In genomic region chr3:107729686-107730085, GRCh38 we compare ENCODE assay signal across 27 cellular contexts.
"Had no signal": no experiment of that assay in that cellular context is flagged by ENCODE, and none has a peak within 500 bp of the region (broad histone marks: within the 10 kb centered on the region; RNA-seq: fewer than 3 reads in every experiment).

No MANE protein-coding gene starts in this region.

- H3K27me3 Mint-ChIP-seq: activated B cell treated with CpG ODN at 0.5 μM for 24 hours; activated CD4-positive, alpha-beta memory T cell treated with anti-CD3 and anti-CD28 coated beads, Interleukin-2, amount 10 ng/mL, durations not matched to agents 7 days and 5 days; activated CD4-positive, alpha-beta T cell treated with anti-CD3 and anti-CD28 coated beads, Interleukin-2, amount 10 ng/mL, durations not matched to agents 7 days and 5 days; activated naive CD4-positive, alpha-beta T cell treated with anti-CD3 and anti-CD28 coated beads, Interleukin-2, amount 50 U/mL, for 24 hours; brain; T-helper 17 cell had no signal

- H3K4me1 Mint-ChIP-seq: activated B cell treated with CpG ODN at 0.5 μM for 24 hours; activated CD4-positive, alpha-beta memory T cell treated with anti-CD3 and anti-CD28 coated beads, Interleukin-2, amount 10 ng/mL, durations not matched to agents 7 days and 5 days; activated CD4-positive, alpha-beta T cell treated with anti-CD3 and anti-CD28 coated beads, Interleukin-2, amount 10 ng/mL, durations not matched to agents 7 days and 5 days; T-helper 17 cell had no signal

- H3K9me3 Mint-ChIP-seq: activated B cell treated with CpG ODN at 0.5 μM for 24 hours; activated CD4-positive, alpha-beta memory T cell treated with anti-CD3 and anti-CD28 coated beads, Interleukin-2, amount 10 ng/mL, durations not matched to agents 7 days and 5 days; activated CD4-positive, alpha-beta T cell treated with anti-CD3 and anti-CD28 coated beads, Interleukin-2, amount 10 ng/mL, durations not matched to agents 7 days and 5 days; activated naive CD4-positive, alpha-beta T cell treated with anti-CD3 and anti-CD28 coated beads, Interleukin-2, amount 50 U/mL, for 24 hours; activated T-helper 1 cell treated with anti-CD3 and anti-CD28 coated beads, Interleukin-12 subunit alpha, Interleukin-12 subunit beta, Interleukin-2, Interleukin-4 antibody, amounts not matched to agents 30 ng/mL and 10 ng/mL and 1 ng/mL, durations not matched to agents 14 hours and 24 hours and 36 hours; brain; T-helper 2 cell treated with Interferon-gamma antibody and Interleukin-4, amounts not matched to agents 5 μg/mL and 100 μg/mL, for 36 hours had no signal

- ATAC-seq: heart left ventricle, T-helper 17 cell had no signal

- DNase-seq: activated B cell treated with CpG ODN at 0.5 μM for 24 hours; activated CD4-positive, alpha-beta memory T cell treated with anti-CD3 and anti-CD28 coated beads, Interleukin-2, amount 10 ng/mL, durations not matched to agents 7 days and 5 days; activated CD4-positive, alpha-beta T cell treated with anti-CD3 and anti-CD28 coated beads for 1 hour; activated CD4-positive, alpha-beta T cell treated with anti-CD3 and anti-CD28 coated beads for 4 hours; activated CD4-positive, alpha-beta T cell treated with anti-CD3 and anti-CD28 coated beads, Interleukin-2, amount 10 ng/mL, durations not matched to agents 7 days and 5 days; activated CD4-positive, alpha-beta T cell treated with anti-CD3 and anti-CD28 coated beads, Interleukin-2, amount 50 U/mL, for 4 hours; activated CD8-positive, alpha-beta memory T cell treated with anti-CD3 and anti-CD28 coated beads, Interleukin-2, amount 50 U/mL, for 48 hours; activated gamma-delta T cell treated with Interleukin-2 at 50 U/mL for 16 hours; activated naive CD4-positive, alpha-beta T cell treated with Interleukin-2 at 50 U/mL for 16 hours; activated T-cell treated with anti-CD3 and anti-CD28 coated beads for 4 hours; activated T-cell treated with anti-CD3 and anti-CD28 coated beads, Interleukin-2, amount 50 U/mL, for 48 hours; adrenal gland; central memory CD4-positive, alpha-beta T cell; cerebellar nuclear complex; colonic mucosa; effector CD8-positive, alpha-beta T cell; esophagus squamous epithelium; glutamatergic neuron; heart left ventricle; T-helper 1 cell; T-helper 17 cell; T1000; WERI-Rb-1 had no signal

- H3K27ac Mint-ChIP-seq: activated B cell treated with CpG ODN at 0.5 μM for 24 hours; activated CD4-positive, alpha-beta memory T cell treated with anti-CD3 and anti-CD28 coated beads, Interleukin-2, amount 10 ng/mL, durations not matched to agents 7 days and 5 days; activated CD4-positive, alpha-beta T cell treated with anti-CD3 and anti-CD28 coated beads, Interleukin-2, amount 10 ng/mL, durations not matched to agents 7 days and 5 days; activated naive CD4-positive, alpha-beta T cell treated with anti-CD3 and anti-CD28 coated beads, Interleukin-2, amount 50 U/mL, for 24 hours; activated T-helper 1 cell treated with anti-CD3 and anti-CD28 coated beads, Interleukin-12 subunit alpha, Interleukin-12 subunit beta, Interleukin-2, Interleukin-4 antibody, amounts not matched to agents 30 ng/mL and 10 ng/mL and 1 ng/mL, durations not matched to agents 14 hours and 24 hours and 36 hours; T-helper 17 cell; T-helper 2 cell treated with Interferon-gamma antibody and Interleukin-4, amounts not matched to agents 5 μg/mL and 100 μg/mL, for 36 hours had no signal

- H3K4me3 Mint-ChIP-seq: activated B cell treated with CpG ODN at 0.5 μM for 24 hours; activated CD4-positive, alpha-beta memory T cell treated with anti-CD3 and anti-CD28 coated beads, Interleukin-2, amount 10 ng/mL, durations not matched to agents 7 days and 5 days; activated CD4-positive, alpha-beta T cell treated with anti-CD3 and anti-CD28 coated beads, Interleukin-2, amount 10 ng/mL, durations not matched to agents 7 days and 5 days; activated naive CD4-positive, alpha-beta T cell treated with anti-CD3 and anti-CD28 coated beads, Interleukin-2, amount 50 U/mL, for 24 hours; activated T-helper 1 cell treated with anti-CD3 and anti-CD28 coated beads, Interleukin-12 subunit alpha, Interleukin-12 subunit beta, Interleukin-2, Interleukin-4 antibody, amounts not matched to agents 30 ng/mL and 10 ng/mL and 1 ng/mL, durations not matched to agents 14 hours and 24 hours and 36 hours; brain; T-helper 17 cell; T-helper 2 cell treated with Interferon-gamma antibody and Interleukin-4, amounts not matched to agents 5 μg/mL and 100 μg/mL, for 36 hours had no signal
